In genomic region chr10:96570983-96571964, GRCh38 we compare ENCODE assay signal across 28 cellular contexts. TPM values are rescaled to one million over a fixed set of nuclear protein-coding genes. Genes with fewer than 3 reads are reported as not detected.
DNase-seq lines count a peak whose midpoint lies in the region; ATAC-seq, FAIRE-seq and TF ChIP-seq lines count a peak whose summit lies in the region.
"Had no signal": no experiment of that assay in that cellular context is flagged by ENCODE, and none has a peak within 500 bp of the region (broad histone marks: within the 10 kb centered on the region; RNA-seq: fewer than 3 reads in every experiment).

No MANE protein-coding gene starts in this region.

- in situ Hi-C loops in K562 (cut with MboI), result no loop called here

- no TSS peak for BruUV-seq in K562 (replicated peaks; lab: Mats Ljungman, UMichigan)

- H3K4me1 ChIP-seq in right atrium auricular region, result peaks cover 0 to 39% of the 10 kb centered on the region in 2 donors
- H3K4me1 ChIP-seq in K562 (replicated peaks in 1 of 2; ENCODE audit: control insufficient read depth in 2 of 2, insufficient read depth in 2 of 2, low read length in 2 of 2), result no peaks in the 10 kb centered on the region; a peak in 3 of 5 replicates
- H3K4me1 ChIP-seq in iPS DF 6.9 (ENCODE audit: control insufficient read depth, insufficient read depth, low read length), result peaks cover 3% of the 10 kb centered on the region; the same call in 1 of the 2 replicates
- peaks cover 31% of the 10 kb centered on the region for H3K4me1 ChIP-seq in psoas muscle
- H3K4me1 ChIP-seq in stomach, result peaks cover 17 to 90% (median 61%) of the 10 kb centered on the region in 4 donors
- H3K4me1 ChIP-seq: BE2C had no signal

- no peaks in the 10 kb centered on the region for H3K9me1 ChIP-seq in K562 (ENCODE audit: control insufficient read depth, insufficient read depth, low read length)

- TF ChIP-seq CTCF in right atrium auricular region (IDR thresholded peaks at IDR 0.05), result no peak
- no peak for TF ChIP-seq CTCF in K562 (IDR thresholded peaks at IDR 0.05 in 2 of 3, conservative IDR thresholded peaks at IDR 0.05 in 1 of 3; ENCODE audit: insufficient read depth in 2 of 3, low read depth in 1 of 3, low read length in 3 of 3)
- no peak for TF ChIP-seq CTCF in psoas muscle (IDR thresholded peaks at IDR 0.05)
- no peak for TF ChIP-seq CTCF in stomach (IDR thresholded peaks at IDR 0.05)

- WGBS in K562 (ENCODE audit: insufficient coverage, low coverage, missing lambda C conversion rate), result 75% methylated on average over 10 of the region's 10 CpGs
- WGBS in iPS DF 6.9 (ENCODE audit: insufficient coverage, insufficient read length), result no CpG with 5 or more reads among the region's 10 CpGs
- WGBS in psoas muscle, 3 donors, result 76 to 87% (median 77%) methylated on average over 10 of the region's 10 CpGs
- WGBS in stomach, 5 donors, result 53 to 66% (median 57%) methylated on average over 10 of the region's 10 CpGs

- CTCF ChIA-PET in K562 (lab: Yijun Ruan, JAX; ENCODE audit: low intra/inter-chr PET ratio), result no interaction called here

- intact Hi-C loops in left ventricle myocardium superior (cut with micrococcal nuclease), result no loop called here
- intact Hi-C loops in K562 (cut with micrococcal nuclease), result no loop called here
- intact Hi-C loops in psoas muscle (cut with DNase I), result no loop called here
- intact Hi-C loops in stomach (cut with DNase I; ENCODE audit: low total_unique reads), result no loop called here

- no peak overlapping the region for H3K9ac ChIP-seq in K562 (ENCODE audit: insufficient read depth in 1 of 2, low read depth in 2 of 2, low read length in 2 of 2)
- H3K9ac ChIP-seq: KMS-11 had no signal

- peaks cover 12% of the 10 kb centered on the region for H3K36me3 ChIP-seq in right atrium auricular region
- H3K36me3 ChIP-seq in K562 (ENCODE audit: control insufficient read depth, insufficient read depth, low read length), result peaks cover 47% of the 10 kb centered on the region
- H3K36me3 ChIP-seq in iPS DF 6.9 (ENCODE audit: control insufficient read depth, insufficient read depth, low read length), result no peaks in the 10 kb centered on the region
- H3K36me3 ChIP-seq in psoas muscle (ENCODE audit: insufficient read depth in 1 of 2, low read depth in 1 of 2), result peaks cover 2 to 8% of the 10 kb centered on the region in 2 donors
- H3K36me3 ChIP-seq in stomach, result peaks cover 0 to 38% (median 18%) of the 10 kb centered on the region in 4 donors

- TF ChIP-seq RAD21 in K562 (CRISPR knock-in tag; conservative IDR thresholded peaks at IDR 0.05 in 1 of 2, IDR thresholded peaks at IDR 0.05 in 1 of 2), result no peak

- H3K27me3 ChIP-seq in right atrium auricular region (no peaks in the 10 kb centered on the region), K562 (ENCODE audit: control insufficient read depth in 2 of 2, insufficient read depth in 2 of 2, low read length in 2 of 2) (no peaks in the 10 kb centered on the region), iPS DF 6.9 (ENCODE audit: control insufficient read depth, insufficient read depth, low read length) (no peaks in the 10 kb centered on the region), psoas muscle (ENCODE audit: insufficient read depth in 3 of 3, low read length in 2 of 3) (no peaks in the 10 kb centered on the region), stomach (no peaks in the 10 kb centered on the region)
- H3K27me3 ChIP-seq: BE2C, heart left ventricle, left lung, thyroid gland had no signal

- ATAC-seq in left ventricle myocardium superior, result peak; percentile 38
- ATAC-seq in K562, result no peak
- peak in 3 of 4 donors; percentile 31 to 61 (median 46) for ATAC-seq in psoas muscle
- ATAC-seq: activated CD8-positive, alpha-beta T cell treated with anti-CD3 and anti-CD28 coated beads, Interleukin-2, amount 10 ng/mL, durations not matched to agents 7 days and 5 days; left lung; sciatic nerve had no signal

- no peak for TF ChIP-seq POLR2A in K562 (conservative IDR thresholded peaks at IDR 0.05)
- TF ChIP-seq POLR2A in stomach (IDR thresholded peaks at IDR 0.05), result no peak

- H3K4me3 ChIP-seq in right atrium auricular region (no peak overlapping the region), K562 (no peak overlapping the region), iPS DF 6.9 (ENCODE audit: low read length) (no peak overlapping the region), psoas muscle (no peak overlapping the region), stomach (no peak overlapping the region)
- H3K4me3 ChIP-seq: heart left ventricle, left lung, PC-9, thyroid gland had no signal

- no peak for TF ChIP-seq EP300 in K562 (IDR thresholded peaks at IDR 0.05; ENCODE audit: low read length)
- no peak for TF ChIP-seq EP300 in stomach (IDR thresholded peaks at IDR 0.05)

- DNase-seq in left ventricle myocardium superior (no peak), right atrium auricular region (ENCODE audit: low spot score) (no peak), K562 (ENCODE audit: extremely low read depth in 1 of 4, low spot score in 3 of 4) (no peak), iPS DF 6.9 (ENCODE audit: low read depth, low spot score) (peak; percentile 25), psoas muscle (no peak), stomach (no peak), islet precursor cell (no peak), caudate nucleus (lab: John Stamatoyannopoulos, UW) (no peak)
- DNase-seq: activated CD4-positive, alpha-beta T cell treated with anti-CD3 and anti-CD28 coated beads for 4 hours; activated CD8-positive, alpha-beta T cell treated with anti-CD3 and anti-CD28 coated beads, Interleukin-2, amount 10 ng/mL, durations not matched to agents 7 days and 5 days; BE2C; DMS153; foreskin melanocyte; heart left ventricle; left lung; MM.1S; NCI-H1105 treated with DMSO at 0.1 percent for 48 hours; NCI-H187 treated with DMSO at 0.1 percent for 48 hours; NCI-H526; PC-9; SHP77; stimulated activated CD8-positive, alpha-beta memory T cell treated with anti-CD3 and anti-CD28 coated beads, Interleukin-4, amount 100 ng/mL, for 48 hours; thyroid gland had no signal

- no peak for FAIRE-seq in K562 (lab: Jason Lieb, UNC)
- FAIRE-seq: bronchial epithelial cell, GM12892 had no signal

- H4K20me1 ChIP-seq in K562 (replicated peaks; ENCODE audit: control insufficient read depth, insufficient read depth, low read length), result peaks cover 8% of the 10 kb centered on the region

- POLR2A ChIA-PET in K562 (lab: Yijun Ruan, JAX), result interaction anchor here (0.6 kb wide), 1 partner anchor 19 kb away, joined by 3 read pairs; no protein-coding TSS in a partner anchor

- peak overlapping the region in 1 of 2 donors; percentile 20 for H3K27ac ChIP-seq in right atrium auricular region
- H3K27ac ChIP-seq in K562 (ENCODE audit: extremely low read depth, low read depth, low read length), result no peak overlapping the region
- no peak overlapping the region for H3K27ac ChIP-seq in iPS DF 6.9 (ENCODE audit: low read length)
- H3K27ac ChIP-seq in psoas muscle, result no peak overlapping the region
- H3K27ac ChIP-seq in stomach, result peak overlapping the region in 1 of 5 donors; percentile 21
- H3K27ac ChIP-seq in caudate nucleus (ENCODE audit: low read depth, low read length), result no peak overlapping the region
- H3K27ac ChIP-seq: heart left ventricle, KMS-11, left lung, PC-9, thyroid gland had no signal

- H3K79me2 ChIP-seq in K562 (ENCODE audit: control insufficient read depth, insufficient read depth, low read length), result peaks cover 91% of the 10 kb centered on the region

- H2AFZ ChIP-seq in K562 (ENCODE audit: low read depth, low read length), result no peak overlapping the region
- H2AFZ ChIP-seq: PC-9 had no signal

- no peak overlapping the region for H3K4me2 ChIP-seq in K562 (ENCODE audit: insufficient read depth, low read length)
- H3K4me2 ChIP-seq: KMS-11, PC-9 had no signal

- H3K9me3 ChIP-seq in right atrium auricular region, result no peaks in the 10 kb centered on the region
- no peaks in the 10 kb centered on the region for H3K9me3 ChIP-seq in K562 (replicated peaks; ENCODE audit: control insufficient read depth, insufficient read depth, low read depth, low read length)
- no peaks in the 10 kb centered on the region for H3K9me3 ChIP-seq in iPS DF 6.9 (ENCODE audit: control insufficient read depth, insufficient read depth, low read length)
- no peaks in the 10 kb centered on the region for H3K9me3 ChIP-seq in psoas muscle
- H3K9me3 ChIP-seq in stomach, result no peaks in the 10 kb centered on the region
- H3K9me3 ChIP-seq: BE2C, heart left ventricle, left lung, thyroid gland had no signal

RNA-seq across cellular contexts. Expression of gene TM9SF3, which starts 15.5 kb away (rescaled TPM):
- total RNA-seq in left ventricle myocardium superior, result 75.4 TPM
- total RNA-seq in right atrium auricular region, result 10 to 100 TPM; 46.0 to 46.7 TPM
- 55.5 and 190 TPM in 2 replicates for total RNA-seq in K562 (2011; cell fraction: chromatin; rRNA removed; ENCODE audit: low replicate concordance)
- total RNA-seq in K562 (2011; cell fraction: nucleolus; rRNA removed), result 38.4 and 47.5 TPM in 2 replicates
- 104 and 151 TPM in 2 replicates for total RNA-seq in K562 (2011; cell fraction: nucleoplasm; rRNA removed)
- 24.7 and 28.4 TPM in 2 replicates for total RNA-seq in K562 (2014; rRNA removed)
- total RNA-seq in K562 (2014; rRNA removed; fragmentation: Illumina TruSeq; extraction: Trizol), result 60.0 and 70.8 TPM in 2 replicates
- 33.5 and 36.5 TPM in 2 replicates for total RNA-seq in K562 (2015; rRNA removed; fragmentation: Illumina TruSeq; extraction: Trizol)
- total RNA-seq in K562 (2021), result 56.5 and 63.1 TPM in 2 replicates
- 29.6 and 42.4 TPM in 2 replicates for polyA plus RNA-seq in K562 (2011; rRNA removed)
- 27.2 and 74.2 TPM in 2 replicates for polyA plus RNA-seq in K562 (2011; cell fraction: cytosol; rRNA removed)
- polyA plus RNA-seq in K562 (2011; cell fraction: nucleus; rRNA removed), result 11.4 and 20.4 TPM in 2 replicates
- polyA plus RNA-seq in K562 (2012), result 27.7 and 33.2 TPM in 2 replicates
- 34.9 and 36.3 TPM in 2 replicates for polyA plus RNA-seq in K562 (2014; fragmentation: Illumina TruSeq; extraction: Trizol)
- polyA plus RNA-seq in K562 (2014; fragmentation: Nextera tagmentation; extraction: Ambion mirVana), result 10 to 100 TPM; 16.1 to 17.3 TPM
- polyA plus RNA-seq in K562 (2014; rRNA removed), result 24.7 and 25.0 TPM in 2 replicates
- polyA minus RNA-seq in K562 (2011; rRNA and poly(A)+ RNA removed), result 106 and 112 TPM in 2 replicates
- polyA minus RNA-seq in K562 (2011; cell fraction: cytosol; rRNA and poly(A)+ RNA removed), result 22.5 and 31.0 TPM in 2 replicates
- 29.1 and 54.0 TPM in 2 replicates for polyA minus RNA-seq in K562 (2011; cell fraction: nucleus; rRNA and poly(A)+ RNA removed)
- 10 to 100 TPM; 30.4 to 60.6 (median 57.4) TPM for total RNA-seq in psoas muscle
- polyA plus RNA-seq in psoas muscle, result 10 to 100 TPM; 14.4 to 49.0 (median 38.4) TPM
- total RNA-seq in stomach, result 100 to 1,000 TPM in 3 of 5 donors, 10 to 100 TPM in 2; 69.4 to 343 (median 122) TPM
- polyA plus RNA-seq in stomach, result 10 to 100 TPM; 28.6 to 33.6 (median 32.3) TPM

RNA-seq across cellular contexts. Expression of gene TLL2, which starts 57.5 kb away (rescaled TPM):
- total RNA-seq in left ventricle myocardium superior (11.6 TPM), right atrium auricular region (under 1 TPM; 0.24 to 0.96 TPM), K562 (2014; rRNA removed) (not detected in 2 replicates), K562 (2014; rRNA removed; fragmentation: Illumina TruSeq; extraction: Trizol) (not detected in 2 replicates), K562 (2015; rRNA removed; fragmentation: Illumina TruSeq; extraction: Trizol) (not detected in 2 replicates), K562 (2021) (0.09 TPM in 1 of 2 replicates, not detected in the other), psoas muscle (under 1 TPM; 0.30 to 0.41 (median 0.33) TPM), stomach (1 to 10 TPM in 1 of 5 donors, under 1 TPM in 2, not detected in 2; 0.55 to 1.4 (median 0.58) TPM)
- total RNA-seq in K562 (2011; cell fraction: chromatin; rRNA removed; ENCODE audit: low replicate concordance), result not detected in 2 replicates
- not detected in 2 replicates for total RNA-seq in K562 (2011; cell fraction: nucleolus; rRNA removed)
- total RNA-seq in K562 (2011; cell fraction: nucleoplasm; rRNA removed), result not detected in 2 replicates
- polyA plus RNA-seq in K562 (2011; rRNA removed) (not detected in 2 replicates), K562 (2014; fragmentation: Illumina TruSeq; extraction: Trizol) (not detected in 2 replicates), K562 (2014; fragmentation: Nextera tagmentation; extraction: Ambion mirVana) (not detected), K562 (2014; rRNA removed) (not detected in 2 replicates), psoas muscle (under 1 TPM; 0.22 to 0.64 (median 0.30) TPM), stomach (under 1 TPM; 0.37 to 0.65 (median 0.46) TPM)
- 0.01 and 0.06 TPM in 2 replicates for polyA plus RNA-seq in K562 (2011; cell fraction: cytosol; rRNA removed)
- 0.03 TPM in 1 of 2 replicates, not detected in the other for polyA plus RNA-seq in K562 (2011; cell fraction: nucleus; rRNA removed)
- polyA plus RNA-seq in K562 (2012), result not detected in 2 replicates
- polyA minus RNA-seq in K562 (2011; rRNA and poly(A)+ RNA removed), result 0.18 TPM in 1 of 2 replicates, not detected in the other
- polyA minus RNA-seq in K562 (2011; cell fraction: cytosol; rRNA and poly(A)+ RNA removed), result not detected in 2 replicates
- polyA minus RNA-seq in K562 (2011; cell fraction: nucleus; rRNA and poly(A)+ RNA removed), result not detected in 2 replicates
- total RNA-seq: activated T-helper 2 cell treated with anti-CD3 and anti-CD28 coated beads, Interferon-gamma antibody, Interleukin-2, Interleukin-4, amounts not matched to agents 10 μg/mL and 5 μg/mL and 100 μg/mL, durations not matched to agents 14 hours and 24 hours and 36 hours; PC-9 had no signal
